ENCODE assay signal across 24 cellular contexts in genomic region chr5:33371660-33372059, GRCh38.
DNase-seq lines count a peak whose midpoint lies in the region.
"Had no signal": no experiment of that assay in that cellular context is flagged by ENCODE, and none has a peak within 500 bp of the region (broad histone marks: within the 10 kb centered on the region; RNA-seq: fewer than 3 reads in every experiment).

No MANE protein-coding gene starts in this region.

- peaks cover 0 to 3% of the 10 kb centered on the region in 2 experiments for H3K4me1 ChIP-seq in trophoblast cell (ENCODE audit: control insufficient read depth in 1 of 2, insufficient read depth in 2 of 2, low read length in 2 of 2)
- H3K4me1 ChIP-seq: breast epithelium, esophagus squamous epithelium, Peyer's patch, testis, vagina had no signal

- H4K12ac ChIP-seq in trophoblast cell (ENCODE audit: low read depth, low read length) = no peak overlapping the region

- H3K79me1 ChIP-seq in trophoblast cell (ENCODE audit: low read length) = peaks cover 2% of the 10 kb centered on the region

- no peaks in the 10 kb centered on the region for H3K27me3 ChIP-seq in trophoblast cell (ENCODE audit: insufficient read depth, low read length)
- H3K27me3 ChIP-seq: breast epithelium, esophagus squamous epithelium, Peyer's patch, testis, vagina had no signal

- no peak overlapping the region for H3K27ac ChIP-seq in trophoblast cell (ENCODE audit: low read depth, low read length)
- H3K27ac ChIP-seq: breast epithelium, coronary artery, esophagus squamous epithelium, Peyer's patch, testis, vagina had no signal

- no peaks in the 10 kb centered on the region for H3K79me2 ChIP-seq in trophoblast cell (ENCODE audit: control insufficient read depth, insufficient read depth, low read length, poor library complexity)

- no CpG with 5 or more reads among the region's 1 CpG for WGBS in trophoblast cell (ENCODE audit: extremely low coverage, insufficient coverage, insufficient read length)

- no peak overlapping the region for H2AFZ ChIP-seq in trophoblast cell (ENCODE audit: insufficient read depth, low read length, poor library complexity)

- H3K4me3 ChIP-seq in trophoblast cell (ENCODE audit: low read depth, low read length) = no peak overlapping the region
- H3K4me3 ChIP-seq: breast epithelium, coronary artery, esophagus squamous epithelium, Peyer's patch, testis, vagina had no signal

- no peak overlapping the region for H3K18ac ChIP-seq in trophoblast cell (ENCODE audit: low read length)

- no peak overlapping the region for H3K9ac ChIP-seq in trophoblast cell (ENCODE audit: low read length)

- peak; percentile 11 for DNase-seq in AG08396 (ENCODE audit: low spot score)
- DNase-seq in HCEC 1CT = peak; percentile 81
- peak; percentile 35 for DNase-seq in dedifferentiated amniotic fluid mesenchymal stem cell (ENCODE audit: extremely low spot score)
- peak; percentile 53 for DNase-seq in non-pigmented ciliary epithelial cell (ENCODE audit: low read depth)
- no peak for DNase-seq in GM03348 (ENCODE audit: low spot score)
- DNase-seq in T-helper 9 cell = no peak
- DNase-seq in trophoblast cell = no peak
- no peak for DNase-seq in NCI-H69 (lab: John Stamatoyannopoulos, UW)
- DNase-seq: ACHN; activated CD4-positive, alpha-beta T cell treated with anti-CD3 and anti-CD28 coated beads for 36 hours; CD8-positive, alpha-beta memory T cell; endodermal cell; esophagus squamous epithelium; GOT3; NCI-H1417; NCI-H524; Peyer's patch; posterior cingulate gyrus; stimulated activated CD4-positive, alpha-beta T cell treated with anti-CD3 and anti-CD28 coated beads, Interleukin-2, amount 100 ng/mL, for 24 hours; T-helper 1 cell; testis had no signal

- H3K9me3 ChIP-seq in trophoblast cell (ENCODE audit: insufficient read depth, low read depth, low read length) = no peaks in the 10 kb centered on the region
- H3K9me3 ChIP-seq: breast epithelium, esophagus squamous epithelium, Peyer's patch, testis, vagina had no signal

- no peak overlapping the region for H4K91ac ChIP-seq in trophoblast cell (ENCODE audit: low read depth, low read length)

- H4K8ac ChIP-seq in trophoblast cell (ENCODE audit: low read depth, low read length) = no peak overlapping the region

- no peak overlapping the region for H2BK12ac ChIP-seq in trophoblast cell (ENCODE audit: low read length)

- H3K4me2 ChIP-seq in trophoblast cell (ENCODE audit: low read length) = no peak overlapping the region

- no peaks in the 10 kb centered on the region for H3K36me3 ChIP-seq in trophoblast cell (ENCODE audit: control insufficient read depth in 1 of 2, insufficient read depth in 2 of 2, low read length in 2 of 2)
- H3K36me3 ChIP-seq: breast epithelium, esophagus squamous epithelium, Peyer's patch, vagina had no signal

- no peak overlapping the region for H3K23ac ChIP-seq in trophoblast cell (ENCODE audit: low read length)

- no peak overlapping the region for H2BK120ac ChIP-seq in trophoblast cell (ENCODE audit: insufficient read depth, low read length, poor library complexity)

- H2AK5ac ChIP-seq in trophoblast cell (ENCODE audit: low read length) = no peak overlapping the region

- no peak overlapping the region for H2BK5ac ChIP-seq in trophoblast cell (ENCODE audit: low read depth, low read length, poor library complexity)

- no peak overlapping the region for H3K14ac ChIP-seq in trophoblast cell (ENCODE audit: low read length)

- H3K4ac ChIP-seq in trophoblast cell (ENCODE audit: low read depth, low read length) = no peak overlapping the region

Comparison
In these comparisons a context has a peak if more than half of its experiments do, and no peak if none do; other contexts are left out.
1. DNase-seq: peak in AG08396 (single experiment), HCEC 1CT (single experiment), dedifferentiated amniotic fluid mesenchymal stem cell (single experiment) and non-pigmented ciliary epithelial cell (single experiment); none in GM03348 (single experiment), T-helper 9 cell (single experiment), trophoblast cell (0 of 2) and NCI-H69 (single experiment).